Comparison of ENCODE assay signal across 8 cellular contexts in genomic region chr1:145979746-145980435, GRCh38. TPM values are rescaled to one million over a fixed set of nuclear protein-coding genes. Genes with fewer than 3 reads are reported as not detected.
DNase-seq lines count a peak whose midpoint lies in the region; ATAC-seq and TF ChIP-seq lines count a peak whose summit lies in the region.

No MANE protein-coding gene starts in this region.

- no peaks in the 10 kb centered on the region for H4K20me1 ChIP-seq in Karpas-422 (ENCODE audit: insufficient read depth, low read depth, low read length)

- peaks cover 36% of the 10 kb centered on the region for H3K4me1 Mint-ChIP-seq in activated CD4-positive, alpha-beta T cell treated with anti-CD3 and anti-CD28 coated beads, Interleukin-2, amount 10 ng/mL, durations not matched to agents 7 days and 5 days
- peaks cover 25 to 33% of the 10 kb centered on the region in 2 donors for H3K4me1 Mint-ChIP-seq in natural killer cell treated with Interleukin-12 subunit alpha and Interleukin-12 subunit beta and Interleukin-15 and Interleukin-18, amount 100 ng/mL, for 72 hours (ENCODE audit: low read depth in 2 of 2)

- no peaks in the 10 kb centered on the region for H3K27me3 Mint-ChIP-seq in activated CD4-positive, alpha-beta T cell treated with anti-CD3 and anti-CD28 coated beads, Interleukin-2, amount 10 ng/mL, durations not matched to agents 7 days and 5 days
- no peaks in the 10 kb centered on the region for H3K27me3 Mint-ChIP-seq in natural killer cell treated with Interleukin-12 subunit alpha and Interleukin-12 subunit beta and Interleukin-15 and Interleukin-18, amount 100 ng/mL, for 72 hours

- peaks cover 45% of the 10 kb centered on the region for H3K4me1 ChIP-seq in Karpas-422 (ENCODE audit: low read length)

- CTCF ChIA-PET in activated CD4-positive, alpha-beta T cell treated with anti-CD3 and anti-CD28 coated beads, Interleukin-2, amount 10 ng/mL, durations not matched to agents 7 days and 5 days (lab: Charles Lee), result interaction anchor here (0.6 to 8.7 kb wide), 15 partner anchors 11 to 134 kb away, joined by 3 to 190 read pairs (median 5); partner anchors contain the start of genes ANKRD34A, LIX1L, NUDT17 and POLR3GL

- peaks cover 3% of the 10 kb centered on the region for H3K36me3 Mint-ChIP-seq in activated CD4-positive, alpha-beta T cell treated with anti-CD3 and anti-CD28 coated beads, Interleukin-2, amount 10 ng/mL, durations not matched to agents 7 days and 5 days (ENCODE audit: low read depth)
- H3K36me3 Mint-ChIP-seq in natural killer cell treated with Interleukin-12 subunit alpha and Interleukin-12 subunit beta and Interleukin-15 and Interleukin-18, amount 100 ng/mL, for 72 hours, result no peaks in the 10 kb centered on the region

- H3K9me3 Mint-ChIP-seq in activated CD4-positive, alpha-beta T cell treated with anti-CD3 and anti-CD28 coated beads, Interleukin-2, amount 10 ng/mL, durations not matched to agents 7 days and 5 days, result peaks cover 2% of the 10 kb centered on the region
- no peaks in the 10 kb centered on the region for H3K9me3 Mint-ChIP-seq in natural killer cell treated with Interleukin-12 subunit alpha and Interleukin-12 subunit beta and Interleukin-15 and Interleukin-18, amount 100 ng/mL, for 72 hours

- no peak overlapping the region for H3K4me3 Mint-ChIP-seq in activated CD4-positive, alpha-beta T cell treated with anti-CD3 and anti-CD28 coated beads, Interleukin-2, amount 10 ng/mL, durations not matched to agents 7 days and 5 days
- H3K4me3 Mint-ChIP-seq in natural killer cell treated with Interleukin-12 subunit alpha and Interleukin-12 subunit beta and Interleukin-15 and Interleukin-18, amount 100 ng/mL, for 72 hours, result no peak overlapping the region

- H3K9ac ChIP-seq in Karpas-422 (ENCODE audit: low read length), result peak overlapping the region; percentile 66

- no peak for TF ChIP-seq CTCF in GM10266 (IDR thresholded peaks at IDR 0.05; ENCODE audit: control insufficient read depth, insufficient read depth, low read depth, missing control alignments)

- no peaks in the 10 kb centered on the region for H3K9me3 ChIP-seq in Karpas-422 (ENCODE audit: low read length)

- peak; percentile 59 to 69 for ATAC-seq in natural killer cell treated with Interleukin-12 subunit alpha and Interleukin-12 subunit beta and Interleukin-15 and Interleukin-18, amount 100 ng/mL, for 72 hours

- H3K4me2 ChIP-seq in Karpas-422 (ENCODE audit: low read depth, low read length, poor library complexity, severe bottlenecking), result peak overlapping the region; percentile 68

- no peaks in the 10 kb centered on the region for H3K27me3 ChIP-seq in Karpas-422 (ENCODE audit: low read length)

- H3K79me2 ChIP-seq in Karpas-422 (ENCODE audit: low read length), result no peaks in the 10 kb centered on the region

- POLR2A ChIA-PET in activated CD4-positive, alpha-beta T cell treated with anti-CD3 and anti-CD28 coated beads, Interleukin-2, amount 10 ng/mL, durations not matched to agents 7 days and 5 days (lab: Charles Lee), result interaction anchor here (0.5 to 2.8 kb wide), 11 partner anchors 9 to 699 kb away, joined by 3 to 22 read pairs (median 4); partner anchors contain the start of genes ANKRD34A, LIX1L, POLR3GL and TXNIP

- H3K4me3 ChIP-seq in Karpas-422 (ENCODE audit: low read length), result peak overlapping the region; percentile 34; the same call in 1 of the 2 replicates

- peak; percentile 38 for DNase-seq in activated CD4-positive, alpha-beta T cell treated with anti-CD3 and anti-CD28 coated beads, Interleukin-2, amount 10 ng/mL, durations not matched to agents 7 days and 5 days
- no peak for DNase-seq in activated CD4-positive, alpha-beta T cell treated with anti-CD3 and anti-CD28 coated beads for 1 hour
- DNase-seq in Karpas-422 (peak; percentile 82), caudate nucleus (lab: John Stamatoyannopoulos, UW) (no peak), islet precursor cell (no peak), anterior cingulate cortex (lab: John Stamatoyannopoulos, UW) (no peak), GM10266 (ENCODE audit: extremely low spot score) (no peak)
- DNase-seq in natural killer cell treated with Interleukin-12 subunit alpha and Interleukin-12 subunit beta and Interleukin-15 and Interleukin-18, amount 100 ng/mL, for 72 hours (ENCODE audit: low spot score), result no peak

- no peak overlapping the region for H3K27ac Mint-ChIP-seq in activated CD4-positive, alpha-beta T cell treated with anti-CD3 and anti-CD28 coated beads, Interleukin-2, amount 10 ng/mL, durations not matched to agents 7 days and 5 days
- no peak overlapping the region for H3K27ac Mint-ChIP-seq in natural killer cell treated with Interleukin-12 subunit alpha and Interleukin-12 subunit beta and Interleukin-15 and Interleukin-18, amount 100 ng/mL, for 72 hours

- no peak overlapping the region for H2AFZ ChIP-seq in Karpas-422 (ENCODE audit: low read length)

- H3K27ac ChIP-seq in Karpas-422 (ENCODE audit: low read length) (peak overlapping the region; percentile 95), caudate nucleus (ENCODE audit: low read depth, low read length) (peak overlapping the region; percentile 94)

- no peaks in the 10 kb centered on the region for H3K36me3 ChIP-seq in Karpas-422 (ENCODE audit: insufficient read depth, low read length)

- no peaks in the 10 kb centered on the region for H3K9me2 ChIP-seq in Karpas-422 (replicated peaks; ENCODE audit: insufficient read depth, low read length)

RNA-seq across cellular contexts. Expression of gene POLR3GL, which starts 15.4 kb away (rescaled TPM):
- 10 to 100 TPM; 27.3 to 29.2 TPM for total RNA-seq in activated CD4-positive, alpha-beta T cell treated with anti-CD3 and anti-CD28 coated beads, Interleukin-2, amount 10 ng/mL, durations not matched to agents 7 days and 5 days
- 34.7 and 42.3 TPM in 2 replicates for total RNA-seq in Karpas-422 (2014; rRNA removed; shearing (Covaris generic); ENCODE audit: low replicate concordance)
- total RNA-seq in natural killer cell treated with Interleukin-12 subunit alpha and Interleukin-12 subunit beta and Interleukin-15 and Interleukin-18, amount 100 ng/mL, for 72 hours, result 10 to 100 TPM; 17.8 to 26.4 TPM

RNA-seq across cellular contexts. Expression of gene ANKRD34A, which starts 15.5 kb away (rescaled TPM):
- 1 to 10 TPM; 2.0 to 2.2 TPM for total RNA-seq in activated CD4-positive, alpha-beta T cell treated with anti-CD3 and anti-CD28 coated beads, Interleukin-2, amount 10 ng/mL, durations not matched to agents 7 days and 5 days
- total RNA-seq in Karpas-422 (2014; rRNA removed; shearing (Covaris generic); ENCODE audit: low replicate concordance), result 9.0 and 21.5 TPM in 2 replicates
- total RNA-seq in natural killer cell treated with Interleukin-12 subunit alpha and Interleukin-12 subunit beta and Interleukin-15 and Interleukin-18, amount 100 ng/mL, for 72 hours, result 1 to 10 TPM; 1.6 to 9.1 TPM

RNA-seq across cellular contexts. Expression of gene TXNIP, which starts 16.5 kb away (rescaled TPM):
- total RNA-seq in activated CD4-positive, alpha-beta T cell treated with anti-CD3 and anti-CD28 coated beads, Interleukin-2, amount 10 ng/mL, durations not matched to agents 7 days and 5 days, result 100 to 1,000 TPM; 240 to 262 TPM
- 130 and 269 TPM in 2 replicates for total RNA-seq in Karpas-422 (2014; rRNA removed; shearing (Covaris generic); ENCODE audit: low replicate concordance)
- total RNA-seq in natural killer cell treated with Interleukin-12 subunit alpha and Interleukin-12 subunit beta and Interleukin-15 and Interleukin-18, amount 100 ng/mL, for 72 hours, result 100 to 1,000 TPM in 1 of 2 donors, 10 to 100 TPM in 1; 87.8 to 347 TPM

RNA-seq across cellular contexts. Expression of gene LIX1L, which starts 22.1 kb away (rescaled TPM):
- 10 to 100 TPM; 49.5 to 57.5 TPM for total RNA-seq in activated CD4-positive, alpha-beta T cell treated with anti-CD3 and anti-CD28 coated beads, Interleukin-2, amount 10 ng/mL, durations not matched to agents 7 days and 5 days
- 35.8 and 49.4 TPM in 2 replicates for total RNA-seq in Karpas-422 (2014; rRNA removed; shearing (Covaris generic); ENCODE audit: low replicate concordance)
- total RNA-seq in natural killer cell treated with Interleukin-12 subunit alpha and Interleukin-12 subunit beta and Interleukin-15 and Interleukin-18, amount 100 ng/mL, for 72 hours, result 10 to 100 TPM; 28.8 to 31.3 TPM

RNA-seq across cellular contexts. Expression of gene HJV, which starts 41.6 kb away (rescaled TPM):
- total RNA-seq in activated CD4-positive, alpha-beta T cell treated with anti-CD3 and anti-CD28 coated beads, Interleukin-2, amount 10 ng/mL, durations not matched to agents 7 days and 5 days, result not detected
- not detected in 2 replicates for total RNA-seq in Karpas-422 (2014; rRNA removed; shearing (Covaris generic); ENCODE audit: low replicate concordance)
- total RNA-seq in natural killer cell treated with Interleukin-12 subunit alpha and Interleukin-12 subunit beta and Interleukin-15 and Interleukin-18, amount 100 ng/mL, for 72 hours, result not detected

Comparison
In these comparisons a context has a peak if more than half of its experiments do, and no peak if none do; other contexts are left out.
1. DNase-seq: peak in activated CD4-positive, alpha-beta T cell treated with anti-CD3 and anti-CD28 coated beads, Interleukin-2, amount 10 ng/mL, durations not matched to agents 7 days and 5 days (single experiment) and Karpas-422 (single experiment); none in activated CD4-positive, alpha-beta T cell treated with anti-CD3 and anti-CD28 coated beads for 1 hour (single experiment), caudate nucleus (0 of 61), natural killer cell treated with Interleukin-12 subunit alpha and Interleukin-12 subunit beta and Interleukin-15 and Interleukin-18, amount 100 ng/mL, for 72 hours (single experiment), islet precursor cell (single experiment), anterior cingulate cortex (0 of 58) and GM10266 (single experiment).